In genomic region chrX:153972368-153973126, GRCh38 we compare ENCODE assay signal across 8 cellular contexts. TPM values are rescaled to one million over a fixed set of nuclear protein-coding genes. Genes with fewer than 3 reads are reported as not detected.
A peak's percentile ranks its signal among the peaks of the same experiment; 100 is the strongest.
DNase-seq lines count a peak whose midpoint lies in the region; ATAC-seq and TF ChIP-seq lines count a peak whose summit lies in the region.

TSS of gene TMEM187 (plus strand) at chrX:153972754. CDS start at chrX:153982063, 9,309 bp downstream.

- no peaks in the 10 kb centered on the region for H4K20me1 ChIP-seq in GM23248 (ENCODE audit: insufficient read depth)

- H3K9me3 ChIP-seq in GM23248 (ENCODE audit: low read depth) (no peaks in the 10 kb centered on the region), KOPT-K1 (ENCODE audit: insufficient read depth, low read length, poor library complexity, severe bottlenecking) (no peaks in the 10 kb centered on the region), Panc1 (ENCODE audit: control insufficient read depth, insufficient read depth, low read depth, low read length) (no peaks in the 10 kb centered on the region), esophagus muscularis mucosa (no peaks in the 10 kb centered on the region)

- CTCF ChIA-PET in Panc1 (lab: Charles Lee): no interaction called here

- no peak for TF ChIP-seq POLR2A in esophagus muscularis mucosa (IDR thresholded peaks at IDR 0.05; ENCODE audit: low read depth)

- TF ChIP-seq EP300 in esophagus muscularis mucosa (IDR thresholded peaks at IDR 0.05): no peak

- in situ Hi-C loops in GM23248 (cut with MboI) (no loop called here), Panc1 (cut with HindIII; ENCODE audit: low pct_unique_long_range_greater_than_20kb, low sequenced_read_pairs) (no loop called here)

- peaks cover 31% of the 10 kb centered on the region for H3K4me1 Mint-ChIP-seq in activated T-cell treated with anti-CD3 and anti-CD28 coated beads, Interleukin-2, amount 50 U/mL, for 72 hours (ENCODE audit: low read depth)

- H3K9ac ChIP-seq in GM23248: peak within 1 kb of the TSS; percentile 100

- TF ChIP-seq CTCF in Panc1 (IDR thresholded peaks at IDR 0.05) (no peak), esophagus muscularis mucosa (IDR thresholded peaks at IDR 0.05) (no peak)

- peak within 1 kb of the TSS; percentile 96 for H3K4me3 ChIP-seq in GM23248
- peak within 1 kb of the TSS; percentile 95 to 98 for H3K4me3 ChIP-seq in Panc1 (ENCODE audit: low read depth in 2 of 2, low read length in 2 of 2)
- peak within 1 kb of the TSS; percentile 65 to 81 (median 72) for H3K4me3 ChIP-seq in esophagus muscularis mucosa

- peaks cover 58% of the 10 kb centered on the region for H3K79me2 ChIP-seq in GM23248 (ENCODE audit: insufficient read depth)

- H3K27me3 ChIP-seq in GM23248 (replicated peaks; ENCODE audit: insufficient read depth) (no peaks in the 10 kb centered on the region), Panc1 (ENCODE audit: control insufficient read depth, insufficient read depth, low read length) (no peaks in the 10 kb centered on the region), esophagus muscularis mucosa (no peaks in the 10 kb centered on the region)

- POLR2A ChIA-PET in Panc1 (lab: Charles Lee): no interaction called here

- peaks cover 13% of the 10 kb centered on the region; the same call in 1 of the 2 replicates for H3F3A ChIP-seq in GM23248 (ENCODE audit: insufficient read depth)

- H3K27me3 Mint-ChIP-seq in activated T-cell treated with anti-CD3 and anti-CD28 coated beads, Interleukin-2, amount 50 U/mL, for 72 hours (ENCODE audit: low read depth): peaks cover 7% of the 10 kb centered on the region

- H3K36me3 Mint-ChIP-seq in activated T-cell treated with anti-CD3 and anti-CD28 coated beads, Interleukin-2, amount 50 U/mL, for 72 hours (ENCODE audit: insufficient read depth in 2 of 2): peaks cover 4 to 6% of the 10 kb centered on the region in 2 donors

- intact Hi-C loops in Panc1 (cut with micrococcal nuclease; ENCODE audit: unreplicated experiment): no loop called here
- intact Hi-C loops in esophagus muscularis mucosa (cut with DNase I): no loop called here

- peak within 1 kb of the TSS; percentile 33 for H2AFZ ChIP-seq in GM23248

- peak; percentile 63 for ATAC-seq in Panc1
- ATAC-seq in activated T-cell treated with anti-CD3 and anti-CD28 coated beads, Interleukin-2, amount 50 U/mL, for 72 hours (replicated peaks in 1 of 2): peak; percentile 56 to 63

- no peaks in the 10 kb centered on the region for H3K9me3 Mint-ChIP-seq in activated T-cell treated with anti-CD3 and anti-CD28 coated beads, Interleukin-2, amount 50 U/mL, for 72 hours

- WGBS in GM23248 (ENCODE audit: low coverage in 1 of 2, low lambda C conversion rate in 2 of 2, missing lambda C conversion rate in 2 of 2), 2 experiments: 0 to 1% methylated on average over 14 to 20 of the region's 103 CpGs
- WGBS in esophagus muscularis mucosa: 18% methylated on average over 17 of the region's 103 CpGs

- peak within 1 kb of the TSS; percentile 100 for H3K4me3 Mint-ChIP-seq in activated T-cell treated with anti-CD3 and anti-CD28 coated beads, Interleukin-2, amount 50 U/mL, for 72 hours

- H3K27ac Mint-ChIP-seq in activated T-cell treated with anti-CD3 and anti-CD28 coated beads, Interleukin-2, amount 50 U/mL, for 72 hours: peak within 1 kb of the TSS; percentile 100

- H3K36me3 ChIP-seq in GM23248 (ENCODE audit: low read depth) (no peaks in the 10 kb centered on the region), KOPT-K1 (ENCODE audit: insufficient read depth, low read length) (peaks cover 16% of the 10 kb centered on the region; the same call in 1 of the 2 replicates), Panc1 (ENCODE audit: control insufficient read depth, insufficient read depth, low read length) (no peaks in the 10 kb centered on the region; the same call in 1 of the 2 replicates), esophagus muscularis mucosa (no peaks in the 10 kb centered on the region)

- H3K27ac ChIP-seq in GM23248: peak within 1 kb of the TSS; percentile 100
- peak within 1 kb of the TSS; percentile 100 for H3K27ac ChIP-seq in KOPT-K1 (ENCODE audit: low read depth, low read length, poor library complexity, severe bottlenecking)
- H3K27ac ChIP-seq in Panc1 (ENCODE audit: low read length): peak within 1 kb of the TSS; percentile 100
- peak within 1 kb of the TSS; percentile 95 to 99 (median 98) for H3K27ac ChIP-seq in esophagus muscularis mucosa (replicated peaks in 1 of 4)

- no peaks in the 10 kb centered on the region for H3K9me2 ChIP-seq in GM23248 (ENCODE audit: insufficient read depth)

- no TSS peak for BruUV-seq in Panc1 (replicated peaks; lab: Mats Ljungman, UMichigan)

- H3K4me1 ChIP-seq in GM23248 (ENCODE audit: insufficient read depth): peaks cover 21% of the 10 kb centered on the region
- peaks cover 26% of the 10 kb centered on the region for H3K4me1 ChIP-seq in Panc1 (ENCODE audit: control insufficient read depth, insufficient read depth, low read length)
- H3K4me1 ChIP-seq in esophagus muscularis mucosa: peaks cover 35 to 45% (median 42%) of the 10 kb centered on the region in 4 donors

- DNase-seq in DMS79 treated with DMSO at 0.1 percent for 48 hours (lab: John Stamatoyannopoulos, UW) (peak; percentile 80), GM23248 (peak; percentile 91), Panc1 (ENCODE audit: low read depth, low spot score) (no peak), esophagus muscularis mucosa (ENCODE audit: extremely low spot score) (peak; percentile 96), myocyte (ENCODE audit: low read depth) (peak; percentile 85)
- DNase-seq in activated T-cell treated with anti-CD3 and anti-CD28 coated beads, Interleukin-2, amount 50 U/mL, for 72 hours: peak; percentile 91 to 94
- peak; percentile 75 to 87 for DNase-seq in stimulated activated CD8-positive, alpha-beta memory T cell treated with anti-CD3 and anti-CD28 coated beads, Interleukin-7, amount 100 ng/mL, for 4 hours (ENCODE audit: low read depth in 2 of 2)

- peak within 1 kb of the TSS; percentile 88 for H3K4me2 ChIP-seq in GM23248 (ENCODE audit: unreplicated experiment)

RNA-seq across cellular contexts. Expression of gene TMEM187, which starts in this region (rescaled TPM):
- total RNA-seq in GM23248 (2014; rRNA removed; shearing (Covaris generic)): 7.6 and 9.9 TPM in 2 replicates
- 8.5 and 10.0 TPM in 2 replicates for polyA plus RNA-seq in GM23248 (2016; fragmentation: Nextera tagmentation; extraction: Ambion mirVana)
- total RNA-seq in Panc1 (2021; ENCODE audit: unreplicated experiment) (15.7 TPM), esophagus muscularis mucosa (1 to 10 TPM; 3.6 to 6.9 (median 6.1) TPM), myocyte (10.9 and 11.9 TPM in 2 replicates)
- 19.7 TPM for polyA plus RNA-seq in Panc1 (2012; ENCODE audit: insufficient read length)
- 1 to 10 TPM; 9.1 to 9.8 TPM for total RNA-seq in activated T-cell treated with anti-CD3 and anti-CD28 coated beads, Interleukin-2, amount 50 U/mL, for 72 hours
- polyA plus RNA-seq in myocyte (2012): 10.4 TPM
